ENCODE assay signal across 10 cellular contexts in genomic region chr11:111097191-111097590, GRCh38.
DNase-seq lines count a peak whose midpoint lies in the region; ATAC-seq and TF ChIP-seq lines count a peak whose summit lies in the region.
"Had no signal": no experiment of that assay in that cellular context is flagged by ENCODE, and none has a peak within 500 bp of the region (broad histone marks: within the 10 kb centered on the region; RNA-seq: fewer than 3 reads in every experiment).

No MANE protein-coding gene starts in this region.

- H3K27me3 Mint-ChIP-seq in dendritic cell treated with granulocyte-macrophage colony-stimulating factor and Interleukin-4, amounts not matched to agents 40 ng/mL and 50 ng/mL, for 4 days = no peaks in the 10 kb centered on the region

- H3K9me3 Mint-ChIP-seq in dendritic cell treated with granulocyte-macrophage colony-stimulating factor and Interleukin-4, amounts not matched to agents 40 ng/mL and 50 ng/mL, for 4 days = no peaks in the 10 kb centered on the region

- ATAC-seq in HG03439 (IDR thresholded peaks at IDR 0.05; ENCODE audit: unreplicated experiment) = no peak

- no peak for TF ChIP-seq RAD21 in Ishikawa (IDR thresholded peaks at IDR 0.05; ENCODE audit: low read depth)

- no peaks in the 10 kb centered on the region for H3K36me3 Mint-ChIP-seq in dendritic cell treated with granulocyte-macrophage colony-stimulating factor and Interleukin-4, amounts not matched to agents 40 ng/mL and 50 ng/mL, for 4 days (ENCODE audit: low read depth)

- intact Hi-C loops in dendritic cell treated with granulocyte-macrophage colony-stimulating factor and Interleukin-4, amounts not matched to agents 40 ng/mL and 50 ng/mL, for 4 days (cut with micrococcal nuclease) = no loop called here

- DNase-seq in AG08396 (ENCODE audit: low spot score) = peak; percentile 55
- DNase-seq in mucosa of gallbladder (ENCODE audit: low spot score) = peak; percentile 65
- DNase-seq in hypothalamus (lab: John Stamatoyannopoulos, UW) = no peak
- no peak for DNase-seq in DMS153 treated with DMSO at 0.1 percent for 48 hours (lab: John Stamatoyannopoulos, UW; ENCODE audit: unreplicated experiment)
- DNase-seq in activated CD4-positive, alpha-beta T cell treated with anti-CD3 and anti-CD28 coated beads, Interleukin-2, amount 50 U/mL, for 48 hours = no peak
- DNase-seq: anterior cingulate cortex, SIG-M5 had no signal

- no peak overlapping the region for H3K27ac Mint-ChIP-seq in dendritic cell treated with granulocyte-macrophage colony-stimulating factor and Interleukin-4, amounts not matched to agents 40 ng/mL and 50 ng/mL, for 4 days

- no peak for TF ChIP-seq EP300 in Ishikawa (IDR thresholded peaks at IDR 0.05; ENCODE audit: borderline replicate concordance)

- no peaks in the 10 kb centered on the region for H3K4me1 Mint-ChIP-seq in dendritic cell treated with granulocyte-macrophage colony-stimulating factor and Interleukin-4, amounts not matched to agents 40 ng/mL and 50 ng/mL, for 4 days (ENCODE audit: low read depth)

- H3K4me3 Mint-ChIP-seq in dendritic cell treated with granulocyte-macrophage colony-stimulating factor and Interleukin-4, amounts not matched to agents 40 ng/mL and 50 ng/mL, for 4 days = peak overlapping the region; percentile 69

TF ChIP-seq in Ishikawa, 13 proteins besides CTCF, POLR2A, EP300 and RAD21:
- TF ChIP-seq CEBPB (IDR thresholded peaks at IDR 0.05) (no peak), TCF12 (IDR thresholded peaks at IDR 0.05; ENCODE audit: low read depth) (no peak), MAX (IDR thresholded peaks at IDR 0.05) (0 out of 2 replicates have a peak, but pooled peaks have one; percentile 37), REST (IDR thresholded peaks at IDR 0.05; ENCODE audit: low read depth) (no peak)

Comparison
In these comparisons a context has a peak if more than half of its experiments do, and no peak if none do; other contexts are left out.
1. DNase-seq: peak in AG08396 (single experiment) and mucosa of gallbladder (single experiment); none in hypothalamus (0 of 51), DMS153 treated with DMSO at 0.1 percent for 48 hours (single experiment) and activated CD4-positive, alpha-beta T cell treated with anti-CD3 and anti-CD28 coated beads, Interleukin-2, amount 50 U/mL, for 48 hours (0 of 2).